In genomic region chr11:45259607-45260006, GRCh38 we compare ENCODE assay signal across 17 cellular contexts. TPM values are rescaled to one million over a fixed set of nuclear protein-coding genes. Genes with fewer than 3 reads are reported as not detected.
DNase-seq lines count a peak whose midpoint lies in the region; ATAC-seq and TF ChIP-seq lines count a peak whose summit lies in the region.
"Had no signal": no experiment of that assay in that cellular context is flagged by ENCODE, and none has a peak within 500 bp of the region (broad histone marks: within the 10 kb centered on the region; RNA-seq: fewer than 3 reads in every experiment).

No MANE protein-coding gene starts in this region.

- H3K36me3 Mint-ChIP-seq in CD4-positive, alpha-beta memory T cell, result no peaks in the 10 kb centered on the region
- H3K36me3 Mint-ChIP-seq: memory B cell had no signal

- POLR2A ChIA-PET in CD4-positive, alpha-beta memory T cell (lab: Charles Lee; ENCODE audit: partially characterized antibody), result no interaction called here

- intact Hi-C loops in adrenal gland (cut with DNase I), result no loop called here
- intact Hi-C loops in CD4-positive, alpha-beta memory T cell (cut with micrococcal nuclease), result no loop called here

- H3K27ac Mint-ChIP-seq in CD4-positive, alpha-beta memory T cell, result no peak overlapping the region
- H3K27ac Mint-ChIP-seq: effector memory CD8-positive, alpha-beta T cell; H9; memory B cell had no signal

- no peak overlapping the region for H3K4me3 ChIP-seq in adrenal gland
- H3K4me3 ChIP-seq in CD4-positive, alpha-beta memory T cell (ENCODE audit: low read length in 2 of 2), result no peak overlapping the region
- H3K4me3 ChIP-seq: ascending aorta, heart right ventricle, upper lobe of left lung had no signal

- peak overlapping the region in 1 of 5 donors; percentile 5 for H3K27ac ChIP-seq in adrenal gland
- H3K27ac ChIP-seq in CD4-positive, alpha-beta memory T cell (ENCODE audit: low read depth, low read length), result no peak overlapping the region
- H3K27ac ChIP-seq: ascending aorta, heart right ventricle, upper lobe of left lung had no signal

- no peak for TF ChIP-seq POLR2A in adrenal gland (IDR thresholded peaks at IDR 0.05)

- no peak for ATAC-seq in HG02885 (IDR thresholded peaks at IDR 0.05; ENCODE audit: poor library complexity, unreplicated experiment)
- ATAC-seq: activated T-cell treated with anti-CD3 and anti-CD28 coated beads, Interleukin-2, amount 50 U/mL, for 4 hours; effector memory CD8-positive, alpha-beta T cell had no signal

- peaks cover 0 to 4% (median 0%) of the 10 kb centered on the region in 8 donors for H3K9me3 Mint-ChIP-seq in CD4-positive, alpha-beta memory T cell
- H3K9me3 Mint-ChIP-seq: activated T-cell treated with anti-CD3 and anti-CD28 coated beads, Interleukin-2, amount 50 U/mL, for 4 hours; effector memory CD8-positive, alpha-beta T cell; H9; memory B cell had no signal

- WGBS in adrenal gland, 4 donors, result 63 to 70% (median 65%) methylated on average over 2 to 3 of the region's 3 CpGs

- CTCF ChIA-PET in CD4-positive, alpha-beta memory T cell (lab: Charles Lee; ENCODE audit: partially characterized antibody), result interaction anchor here (2.1 kb wide), 1 partner anchor 10 kb away, joined by 6 read pairs; no protein-coding TSS in a partner anchor

- H3K27me3 Mint-ChIP-seq in CD4-positive, alpha-beta memory T cell, result peaks cover 26 to 56% of the 10 kb centered on the region in 2 donors

- H3K9me3 ChIP-seq in adrenal gland (replicated peaks in 1 of 3), result no peaks in the 10 kb centered on the region
- no peaks in the 10 kb centered on the region for H3K9me3 ChIP-seq in CD4-positive, alpha-beta memory T cell (ENCODE audit: control insufficient read depth in 1 of 2, low read length in 2 of 2)
- H3K9me3 ChIP-seq: ascending aorta, heart right ventricle, upper lobe of left lung had no signal

- H3K4me1 ChIP-seq in adrenal gland (replicated peaks in 1 of 2), result peaks cover 0 to 2% of the 10 kb centered on the region in 2 donors
- no peaks in the 10 kb centered on the region for H3K4me1 ChIP-seq in CD4-positive, alpha-beta memory T cell (ENCODE audit: insufficient read depth, low read length)
- H3K4me1 ChIP-seq: ascending aorta, heart right ventricle, upper lobe of left lung had no signal

- H3K4me1 Mint-ChIP-seq in CD4-positive, alpha-beta memory T cell, result no peaks in the 10 kb centered on the region
- H3K4me1 Mint-ChIP-seq: memory B cell had no signal

- no peak overlapping the region for H3K4me3 Mint-ChIP-seq in CD4-positive, alpha-beta memory T cell
- H3K4me3 Mint-ChIP-seq: activated T-cell treated with anti-CD3 and anti-CD28 coated beads, Interleukin-2, amount 50 U/mL, for 4 hours; effector memory CD8-positive, alpha-beta T cell; H9; memory B cell had no signal

- no peak for TF ChIP-seq CTCF in adrenal gland (IDR thresholded peaks at IDR 0.05)

- H3K36me3 ChIP-seq in adrenal gland (replicated peaks in 1 of 2), result no peaks in the 10 kb centered on the region
- H3K36me3 ChIP-seq in CD4-positive, alpha-beta memory T cell (ENCODE audit: insufficient read depth, low read length), result no peaks in the 10 kb centered on the region
- H3K36me3 ChIP-seq: ascending aorta, heart right ventricle, upper lobe of left lung had no signal

- DNase-seq in A172 (ENCODE audit: low spot score) (peak; percentile 94), HK-2 (ENCODE audit: unreplicated experiment) (peak; percentile 66), adrenal gland (peak in 6 of 7 donors; percentile 30 to 90 (median 74)), islet precursor cell (peak; percentile 68), medulla oblongata (ENCODE audit: extremely low spot score) (no peak), UCSD-AML1 (lab: John Stamatoyannopoulos, UW; ENCODE audit: unreplicated experiment) (no peak)
- no peak for DNase-seq in CD4-positive, alpha-beta memory T cell
- DNase-seq: activated T-cell treated with anti-CD3 and anti-CD28 coated beads, Interleukin-2, amount 50 U/mL, for 4 hours; DMS79 treated with DMSO at 0.1 percent for 48 hours; effector memory CD8-positive, alpha-beta T cell; H9; heart right ventricle; NCI-H1436 treated with DMSO at 0.1 percent for 48 hours; upper lobe of left lung had no signal

- no peaks in the 10 kb centered on the region for H3K27me3 ChIP-seq in adrenal gland
- no peaks in the 10 kb centered on the region for H3K27me3 ChIP-seq in CD4-positive, alpha-beta memory T cell (ENCODE audit: insufficient read depth, low read length)
- H3K27me3 ChIP-seq: ascending aorta, upper lobe of left lung had no signal

RNA-seq across cellular contexts. Expression of gene SYT13, which starts 26.5 kb away (rescaled TPM):
- 0.19 TPM in 1 of 2 replicates, not detected in the other for total RNA-seq in A172 (2014; rRNA removed; shearing (Covaris generic))
- 1 to 10 TPM in 3 of 8 donors, under 1 TPM in 1, not detected in 4; 0.50 to 6.6 (median 3.2) TPM for total RNA-seq in adrenal gland
- polyA plus RNA-seq in adrenal gland, result 1 to 10 TPM in 2 of 3 donors, under 1 TPM in 1; 0.54 to 6.0 (median 1.8) TPM
- total RNA-seq in CD4-positive, alpha-beta memory T cell, result not detected
- not detected for polyA plus RNA-seq in CD4-positive, alpha-beta memory T cell
- total RNA-seq: ascending aorta had no signal

Comparison
In these comparisons a context has a peak if more than half of its experiments do, and no peak if none do; other contexts are left out.
1. DNase-seq: peak in A172 (single experiment), HK-2 (single experiment), adrenal gland (6 of 7) and islet precursor cell (single experiment); none in medulla oblongata (single experiment), CD4-positive, alpha-beta memory T cell (0 of 5) and UCSD-AML1 (single experiment).